Comparison of ENCODE assay signal across 1 cellular context in the genomic region with DNA sequence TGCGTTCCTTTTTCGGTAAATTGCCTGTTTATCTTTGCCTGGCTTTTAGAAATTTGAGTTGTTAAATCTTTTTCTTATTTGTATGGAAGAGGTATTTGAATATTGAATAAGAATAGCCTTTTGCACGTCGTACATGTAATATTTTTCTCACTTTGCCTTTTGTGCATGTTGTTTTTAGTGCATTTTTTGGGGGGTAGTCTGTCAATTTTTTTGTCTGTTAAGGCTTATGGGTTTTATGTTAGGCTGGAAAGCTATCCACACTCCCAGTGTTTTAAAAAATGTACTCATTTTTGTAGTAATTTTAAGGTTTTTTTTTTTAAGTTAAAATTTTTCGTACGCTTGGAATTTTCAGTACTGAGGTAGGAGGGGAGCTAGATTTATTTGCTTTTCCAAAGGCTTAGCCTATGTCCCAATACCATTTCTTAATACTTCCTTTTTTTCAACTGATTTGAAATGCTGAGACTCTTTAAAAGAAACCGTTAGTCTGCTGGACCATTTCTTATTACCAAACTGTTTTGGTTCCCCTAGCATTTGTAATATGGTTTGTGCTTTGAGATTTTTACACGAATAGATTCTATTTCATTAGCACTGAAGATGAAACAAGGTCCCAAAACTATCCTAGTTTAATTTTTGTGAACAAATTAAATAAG.
TF ChIP-seq lines count a peak whose summit lies in the region.

No MANE protein-coding gene starts in this region.

TF ChIP-seq in SK-N-SH treated with all-trans-retinoic acid at 6 μM for 48 hours, 23 proteins besides CTCF, POLR2A, EP300 and RAD21 (continued from another document):
- TF ChIP-seq, protein P1, sequence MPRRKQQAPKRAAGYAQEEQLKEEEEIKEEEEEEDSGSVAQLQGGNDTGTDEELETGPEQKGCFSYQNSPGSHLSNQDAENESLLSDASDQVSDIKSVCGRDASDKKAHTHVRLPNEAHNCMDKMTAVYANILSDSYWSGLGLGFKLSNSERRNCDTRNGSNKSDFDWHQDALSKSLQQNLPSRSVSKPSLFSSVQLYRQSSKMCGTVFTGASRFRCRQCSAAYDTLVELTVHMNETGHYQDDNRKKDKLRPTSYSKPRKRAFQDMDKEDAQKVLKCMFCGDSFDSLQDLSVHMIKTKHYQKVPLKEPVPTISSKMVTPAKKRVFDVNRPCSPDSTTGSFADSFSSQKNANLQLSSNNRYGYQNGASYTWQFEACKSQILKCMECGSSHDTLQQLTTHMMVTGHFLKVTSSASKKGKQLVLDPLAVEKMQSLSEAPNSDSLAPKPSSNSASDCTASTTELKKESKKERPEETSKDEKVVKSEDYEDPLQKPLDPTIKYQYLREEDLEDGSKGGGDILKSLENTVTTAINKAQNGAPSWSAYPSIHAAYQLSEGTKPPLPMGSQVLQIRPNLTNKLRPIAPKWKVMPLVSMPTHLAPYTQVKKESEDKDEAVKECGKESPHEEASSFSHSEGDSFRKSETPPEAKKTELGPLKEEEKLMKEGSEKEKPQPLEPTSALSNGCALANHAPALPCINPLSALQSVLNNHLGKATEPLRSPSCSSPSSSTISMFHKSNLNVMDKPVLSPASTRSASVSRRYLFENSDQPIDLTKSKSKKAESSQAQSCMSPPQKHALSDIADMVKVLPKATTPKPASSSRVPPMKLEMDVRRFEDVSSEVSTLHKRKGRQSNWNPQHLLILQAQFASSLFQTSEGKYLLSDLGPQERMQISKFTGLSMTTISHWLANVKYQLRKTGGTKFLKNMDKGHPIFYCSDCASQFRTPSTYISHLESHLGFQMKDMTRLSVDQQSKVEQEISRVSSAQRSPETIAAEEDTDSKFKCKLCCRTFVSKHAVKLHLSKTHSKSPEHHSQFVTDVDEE (CRISPR knock-in tag; IDR thresholded peaks at IDR 0.05), result no peak
- no peak for TF ChIP-seq ZNF565 (CRISPR knock-in tag; conservative IDR thresholded peaks at IDR 0.05; ENCODE audit: low read depth)
- no peak for TF ChIP-seq TOX (CRISPR knock-in tag; IDR thresholded peaks at IDR 0.05; ENCODE audit: borderline replicate concordance)
- TF ChIP-seq PPARA (CRISPR knock-in tag; IDR thresholded peaks at IDR 0.05; ENCODE audit: borderline replicate concordance), result no peak
- no peak for TF ChIP-seq CSDC2 (CRISPR knock-in tag; IDR thresholded peaks at IDR 0.05)
- TF ChIP-seq ARNTL (CRISPR knock-in tag; IDR thresholded peaks at IDR 0.05; ENCODE audit: borderline replicate concordance, low read depth), result no peak
- TF ChIP-seq ZNF70 (CRISPR knock-in tag; IDR thresholded peaks at IDR 0.05), result no peak
TF ChIP-seq in SK-N-SH treated with all-trans-retinoic acid at 6 μM for 48 hours: peak in this region for 0.
